In genomic region chr15:89239883-89240630, GRCh38 we compare ENCODE assay signal across 3 cellular contexts.
A peak's percentile ranks its signal among the peaks of the same experiment; 100 is the strongest.
TF ChIP-seq lines count a peak whose summit lies in the region.

No MANE protein-coding gene starts in this region.

TF ChIP-seq in HEK293, 187 proteins besides CTCF, POLR2A, EP300 and RAD21:
- TF ChIP-seq SETDB1 (IDR thresholded peaks at IDR 0.05; ENCODE audit: insufficient read length, low read length): peak; percentile 19

TF ChIP-seq in K562, 482 proteins besides CTCF, POLR2A, EP300 and RAD21:
- TF ChIP-seq CBX5 (IDR thresholded peaks at IDR 0.05; ENCODE audit: borderline replicate concordance, low read depth): 0 out of 2 replicates have a peak, but pooled peaks have one; percentile 42

TF ChIP-seq in HepG2, 621 proteins besides CTCF, POLR2A, EP300 and RAD21:
- TF ChIP-seq ZNF761 (CRISPR knock-in tag; conservative IDR thresholded peaks at IDR 0.05) (peak; percentile 99), RNF2 (conservative IDR thresholded peaks at IDR 0.05; ENCODE audit: low read depth) (0 out of 2 replicates have a peak, but pooled peaks have one; percentile 26)
